Comparison of ENCODE assay signal across 8 cellular contexts in the genomic region with DNA sequence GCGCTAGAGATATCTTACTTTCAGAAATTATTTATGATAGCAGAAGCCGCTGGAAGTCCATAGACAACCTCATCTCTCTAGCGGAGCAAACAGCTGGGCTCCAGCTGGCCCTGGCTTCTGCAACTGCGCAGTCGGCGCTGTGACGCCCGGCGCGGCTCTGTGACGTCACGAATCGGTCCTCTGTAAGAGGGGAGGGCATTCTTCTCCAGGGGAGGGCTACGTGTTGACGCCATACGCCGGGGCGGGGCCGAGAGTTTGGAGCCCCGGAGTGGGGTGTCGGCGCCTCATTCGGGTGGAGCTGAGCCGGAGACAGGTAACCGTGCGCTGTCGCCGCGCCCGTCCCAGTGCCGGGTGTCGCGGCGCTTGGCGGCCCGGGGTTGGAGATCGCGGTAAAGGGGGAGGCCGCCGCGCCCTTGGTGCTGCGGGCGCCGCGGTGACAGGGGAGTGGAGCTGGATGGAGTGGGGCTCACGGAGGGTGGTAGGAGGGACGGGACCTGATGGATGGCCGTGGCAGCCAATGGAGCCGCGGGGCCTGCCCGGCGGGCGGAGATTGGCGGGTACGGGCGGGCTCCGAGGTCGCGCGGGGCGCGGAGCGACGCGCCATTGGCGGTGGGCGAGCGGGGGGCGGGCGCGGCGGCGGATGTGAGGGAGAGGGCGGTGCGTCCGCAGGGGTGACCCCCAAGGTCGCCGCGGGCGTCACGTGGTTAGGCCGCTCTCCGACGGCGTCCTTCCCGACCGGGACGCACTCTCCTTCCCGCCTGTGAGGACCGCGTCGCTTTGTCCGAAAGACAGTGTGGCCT. TPM values are rescaled to one million over a fixed set of nuclear protein-coding genes. Genes with fewer than 3 reads are reported as not detected.
DNase-seq lines count a peak whose midpoint lies in the region; ATAC-seq lines count a peak whose summit lies in the region.

A gene (plus strand): TSS at position 287 of the 800 bp plus-strand sequence. CDS start 17,717 bp downstream, outside the sequence.

- H3K4me2 ChIP-seq in BLaER1 treated with 17β-estradiol and CSF1 and Interleukin-3, amounts not matched to agents 10 nM and 100 nM = peak within 1 kb of the TSS; percentile 82 to 98 (median 94)

- H3K4me3 ChIP-seq in BLaER1 treated with 17β-estradiol and CSF1 and Interleukin-3, amounts not matched to agents 10 nM and 100 nM = peak within 1 kb of the TSS; percentile 69 to 83 (median 78)

- H3K36me3 ChIP-seq in BLaER1 treated with 17β-estradiol and CSF1 and Interleukin-3, amounts not matched to agents 10 nM and 100 nM = peaks cover 0 to 8% (median 0%) of the 10 kb centered on the region in 11 experiments; a peak in 1 of 22 replicates

- peak; percentile 90 for ATAC-seq in GM19351 (IDR thresholded peaks at IDR 0.05; ENCODE audit: unreplicated experiment)
- peak; percentile 91 for ATAC-seq in HG03521 (IDR thresholded peaks at IDR 0.05; ENCODE audit: unreplicated experiment)
- peak; percentile 96 for ATAC-seq in left lobe of liver

- H3K4me1 ChIP-seq in BLaER1 treated with 17β-estradiol and CSF1 and Interleukin-3, amounts not matched to agents 10 nM and 100 nM = peaks cover 40 to 60% (median 49%) of the 10 kb centered on the region in 10 experiments

- DNase-seq in NCI-H748 (lab: John Stamatoyannopoulos, UW; ENCODE audit: unreplicated experiment) = peak; percentile 99
- peak; percentile 99 for DNase-seq in activated CD4-positive, alpha-beta T cell treated with anti-CD3 and anti-CD28 coated beads, Interleukin-2, amount 50 U/mL, for 1 hour
- DNase-seq in dedifferentiated amniotic fluid mesenchymal stem cell (ENCODE audit: extremely low spot score) = peak; percentile 98
- DNase-seq in left lobe of liver (ENCODE audit: low spot score) = peak; percentile 99
- DNase-seq in stimulated activated CD4-positive, alpha-beta T cell treated with anti-CD3 and anti-CD28 coated beads, Interleukin-2, amount 100 ng/mL, for 4 hours (ENCODE audit: low read depth) = peak; percentile 99

- no peaks in the 10 kb centered on the region for H3K9me3 ChIP-seq in BLaER1 treated with 17β-estradiol and CSF1 and Interleukin-3, amounts not matched to agents 10 nM and 100 nM (replicated peaks in 1 of 11)

- no peaks in the 10 kb centered on the region for H3K27me3 ChIP-seq in BLaER1 treated with 17β-estradiol and CSF1 and Interleukin-3, amounts not matched to agents 10 nM and 100 nM

- H3K27ac ChIP-seq in BLaER1 treated with 17β-estradiol and CSF1 and Interleukin-3, amounts not matched to agents 10 nM and 100 nM = peak within 1 kb of the TSS; percentile 76 to 94 (median 83)

- peak within 1 kb of the TSS; percentile 80 to 91 (median 87) for H3K9ac ChIP-seq in BLaER1 treated with 17β-estradiol and CSF1 and Interleukin-3, amounts not matched to agents 10 nM and 100 nM

- peaks cover 6 to 39% (median 22%) of the 10 kb centered on the region in 11 experiments; a peak in 17 of 22 replicates for H4K20me1 ChIP-seq in BLaER1 treated with 17β-estradiol and CSF1 and Interleukin-3, amounts not matched to agents 10 nM and 100 nM

RNA-seq across cellular contexts. Expression of the gene that starts here (rescaled TPM):
- total RNA-seq in left lobe of liver = 50.9 TPM

Comparison
In these comparisons a context has a peak if more than half of its experiments do, and no peak if none do; other contexts are left out.
1. Peak in every context shown above with its lines: DNase-seq, ATAC-seq, H3K4me3 ChIP-seq and H3K27ac ChIP-seq.